ENCODE assay signal across 8 cellular contexts in genomic region chr14:100375963-100376735, GRCh38. TPM values are rescaled to one million over a fixed set of nuclear protein-coding genes. Genes with fewer than 3 reads are reported as not detected.
DNase-seq lines count a peak whose midpoint lies in the region; ATAC-seq and TF ChIP-seq lines count a peak whose summit lies in the region.

Gene WDR25 (plus strand): TSS chr14:100376485.

- WGBS in testis, 2 donors = 0 to 1% methylated on average over 42 to 70 of the region's 74 CpGs

- ATAC-seq in HG02588 (IDR thresholded peaks at IDR 0.05; ENCODE audit: unreplicated experiment) (peak; percentile 70), omental fat pad (ENCODE audit: low FRiP score) (peak; percentile 87)

- H3K4me3 ChIP-seq in GM08714 (ENCODE audit: low read length) (peak within 1 kb of the TSS; percentile 78), SK-N-MC (peak within 1 kb of the TSS; percentile 90), testis (peak within 1 kb of the TSS; percentile 75 to 83)

- H3K9me3 ChIP-seq in SK-N-MC (ENCODE audit: low read depth, low read length) (no peaks in the 10 kb centered on the region), testis (no peaks in the 10 kb centered on the region)

- no peak for TF ChIP-seq POLR2A in testis (IDR thresholded peaks at IDR 0.05)

- peaks cover 21% of the 10 kb centered on the region for H3K4me1 ChIP-seq in testis

- peak within 1 kb of the TSS; percentile 91 for H3K9ac ChIP-seq in SK-N-MC (ENCODE audit: insufficient read length)

- intact Hi-C loops in testis (cut with DNase I; ENCODE audit: low total_unique reads) = loop anchor here (10.0 kb wide), 1 partner anchor 71 kb away; the partner anchor contains the start of gene SLC25A29

- no peaks in the 10 kb centered on the region for H3K27me3 ChIP-seq in testis

- H3K36me3 ChIP-seq in SK-N-MC (ENCODE audit: insufficient read depth, low read length) (no peaks in the 10 kb centered on the region), testis (ENCODE audit: low read depth, missing control alignments) (no peaks in the 10 kb centered on the region)

- DNase-seq in NCI-H1048 (lab: John Stamatoyannopoulos, UW) (peak; percentile 83), SK-N-MC (ENCODE audit: low read depth, low spot score) (no peak), globus pallidus (ENCODE audit: low spot score) (peak; percentile 91), omental fat pad (ENCODE audit: low spot score) (peak; percentile 83), testis (peak; percentile 93)
- DNase-seq in activated naive CD4-positive, alpha-beta T cell treated with anti-CD3 and anti-CD28 coated beads, Interleukin-2, amount 50 U/mL, for 16 hours = peak; percentile 95

- peak within 1 kb of the TSS; percentile 59 for H3K27ac ChIP-seq in SK-N-MC
- peak within 1 kb of the TSS; percentile 70 to 84 for H3K27ac ChIP-seq in testis

- no peak for TF ChIP-seq CTCF in omental fat pad (IDR thresholded peaks at IDR 0.05)
- peak in 1 of 3 experiments; percentile 12 for TF ChIP-seq CTCF in testis (IDR thresholded peaks at IDR 0.05)

RNA-seq across cellular contexts. Expression of gene WDR25, which starts in this region (rescaled TPM):
- total RNA-seq in omental fat pad (10 to 100 TPM in 3 of 4 donors, 1 to 10 TPM in 1; 8.6 to 11.2 (median 10.3) TPM), testis (10 to 100 TPM; 12.9 to 18.2 TPM)
- 12.8 TPM for polyA plus RNA-seq in testis (ENCODE audit: insufficient read depth, low read depth, low replicate concordance)
